Comparison of ENCODE assay signal across 9 cellular contexts in genomic region chr18:36284671-36285295, GRCh38. TPM values are rescaled to one million over a fixed set of nuclear protein-coding genes. Genes with fewer than 3 reads are reported as not detected.
A peak's percentile ranks its signal among the peaks of the same experiment; 100 is the strongest.
DNase-seq lines count a peak whose midpoint lies in the region; ATAC-seq and TF ChIP-seq lines count a peak whose summit lies in the region.
"Had no signal": no experiment of that assay in that cellular context is flagged by ENCODE, and none has a peak within 500 bp of the region (broad histone marks: within the 10 kb centered on the region; RNA-seq: fewer than 3 reads in every experiment).

No MANE protein-coding gene starts in this region.

- ATAC-seq in omental fat pad (ENCODE audit: low FRiP score) (peak; percentile 48), GM19351 (IDR thresholded peaks at IDR 0.05; ENCODE audit: unreplicated experiment) (no peak)

- H3K4me3 ChIP-seq in H7 (ENCODE audit: insufficient read depth, low read depth, low read length) (no peak overlapping the region), fibroblast of pulmonary artery (replicated peaks; ENCODE audit: low read depth, low read length) (no peak overlapping the region)

- DNase-seq in COR-L47 (lab: John Stamatoyannopoulos, UW) (peak; percentile 72), H7 (peak; percentile 46), NCI-H345 treated with DMSO at 0.1 percent for 48 hours (lab: John Stamatoyannopoulos, UW; ENCODE audit: unreplicated experiment) (peak; percentile 52), fibroblast of pulmonary artery (ENCODE audit: low read depth) (peak; percentile 86), omental fat pad (ENCODE audit: low spot score) (peak; percentile 36), ureter (ENCODE audit: low spot score) (no peak)
- peak; percentile 16 to 19 for DNase-seq in activated CD4-positive, alpha-beta T cell treated with anti-CD3 and anti-CD28 coated beads, Interleukin-2, amount 50 U/mL, for 4 hours
- DNase-seq: right cardiac atrium had no signal

- no peaks in the 10 kb centered on the region for H3K36me3 ChIP-seq in H7 (replicated peaks; ENCODE audit: control insufficient read depth, insufficient read depth, low read length)

- no peaks in the 10 kb centered on the region for H3K27me3 ChIP-seq in H7 (ENCODE audit: control insufficient read depth, insufficient read depth, low read length)

- peak; percentile 88 for TF ChIP-seq CTCF in fibroblast of pulmonary artery (IDR thresholded peaks at IDR 0.05; ENCODE audit: low read length, missing control alignments)
- peak in 2 of 3 donors; percentile 41 to 92 for TF ChIP-seq CTCF in omental fat pad (IDR thresholded peaks at IDR 0.05)

RNA-seq across cellular contexts. Expression of gene FHOD3, which starts 12.7 kb away (rescaled TPM):
- total RNA-seq in H7 (2014; rRNA removed; shearing (Covaris generic)), result 1.8 and 2.1 TPM in 2 replicates
- total RNA-seq in omental fat pad (1 to 10 TPM in 3 of 4 donors, under 1 TPM in 1; 0.96 to 3.8 (median 2.3) TPM), ureter (25.7 TPM)
